ENCODE assay signal across 27 cellular contexts in the genomic region with DNA sequence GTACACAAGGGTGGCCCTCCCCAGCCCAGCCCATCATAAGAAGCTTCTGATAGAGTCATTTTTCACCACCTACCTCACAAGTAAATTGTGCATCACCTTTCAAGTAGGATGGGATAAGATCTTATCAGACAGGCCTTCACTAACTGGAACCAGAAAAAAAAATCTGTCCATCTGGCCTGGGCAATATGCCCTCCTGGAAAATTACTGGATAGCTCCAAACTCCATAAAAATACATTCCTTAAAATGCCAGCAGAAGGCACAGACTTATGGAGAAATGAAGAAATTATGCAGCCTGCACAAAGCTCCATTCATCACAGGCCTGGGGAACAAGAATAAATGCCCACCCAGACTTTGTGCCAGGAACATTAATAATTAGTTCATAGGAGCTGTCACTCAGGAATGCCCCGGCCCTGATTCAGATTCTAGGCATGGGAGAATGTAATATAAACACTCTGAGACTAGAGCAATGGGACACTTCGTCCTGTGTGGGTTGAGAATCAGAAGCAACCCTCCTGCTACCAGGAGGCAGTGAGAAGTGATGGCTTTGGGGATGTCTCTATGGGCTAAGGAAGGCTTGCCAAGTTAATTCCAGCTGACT.
A peak's percentile ranks its signal among the peaks of the same experiment; 100 is the strongest.
DNase-seq lines count a peak whose midpoint lies in the region; ATAC-seq and TF ChIP-seq lines count a peak whose summit lies in the region.
"Had no signal": no experiment of that assay in that cellular context is flagged by ENCODE, and none has a peak within 500 bp of the region (broad histone marks: within the 10 kb centered on the region; RNA-seq: fewer than 3 reads in every experiment).

No MANE protein-coding gene starts in this region.

- H3K4me3 ChIP-seq in gastroesophageal sphincter (no peak overlapping the region), tibial nerve (no peak overlapping the region), aorta (ENCODE audit: low read length in 2 of 2) (no peak overlapping the region)
- H3K4me3 ChIP-seq: BLaER1, colonic mucosa, left lung, ovary, SK-N-MC, testis had no signal

- peak; percentile 11 for DNase-seq in GM03348 (ENCODE audit: low spot score)
- no peak for DNase-seq in tibial nerve (ENCODE audit: low spot score in 2 of 2)
- no peak for DNase-seq in stimulated activated CD4-positive, alpha-beta T cell treated with anti-CD3 and anti-CD28 coated beads, Interleukin-4, amount 100 ng/mL, for 4 hours
- DNase-seq in stimulated activated CD4-positive, alpha-beta T cell treated with anti-CD3 and anti-CD28 coated beads, Interleukin-2, amount 100 ng/mL, for 24 hours = no peak
- no peak for DNase-seq in aorta
- DNase-seq: ACHN; activated CD4-positive, alpha-beta T cell treated with anti-CD3 and anti-CD28 coated beads, Interleukin-2, amount 50 U/mL, for 48 hours; activated naive CD4-positive, alpha-beta T cell treated with anti-CD3 and anti-CD28 coated beads, Interleukin-2, amount 10 ng/mL, durations not matched to agents 7 days and 5 days; amniotic stem cell; colonic mucosa; DMS79 treated with DMSO at 0.1 percent for 48 hours; effector CD8-positive, alpha-beta T cell; immature natural killer cell; left lung; mesendoderm; NCI-H146; ovary; retina; small intestine; T-helper 17 cell; testis had no signal

- TF ChIP-seq EP300 in gastroesophageal sphincter (IDR thresholded peaks at IDR 0.05) (no peak), tibial nerve (IDR thresholded peaks at IDR 0.05) (peak; percentile 34 to 63)

- peaks cover 0 to 29% (median 0%) of the 10 kb centered on the region in 3 donors for H3K9me3 ChIP-seq in gastroesophageal sphincter
- H3K9me3 ChIP-seq in tibial nerve = peaks cover 0 to 14% (median 0%) of the 10 kb centered on the region in 4 donors
- peaks cover 3% of the 10 kb centered on the region for H3K9me3 ChIP-seq in aorta (ENCODE audit: control insufficient read depth, low read length)
- H3K9me3 ChIP-seq: colonic mucosa, ovary, testis had no signal

- H3K27ac ChIP-seq in gastroesophageal sphincter (peak overlapping the region in 3 of 4 donors; percentile 43 to 64 (median 56)), tibial nerve (peak overlapping the region; percentile 34 to 83 (median 58)), aorta (ENCODE audit: low read depth in 1 of 2, low read length in 2 of 2) (no peak overlapping the region)
- H3K27ac ChIP-seq: BLaER1, colonic mucosa, epithelial cell of prostate, left lung, ovary, SK-N-MC, testis had no signal

- H3K4me1 ChIP-seq in gastroesophageal sphincter (no peaks in the 10 kb centered on the region), tibial nerve (peaks cover 0 to 16% (median 0%) of the 10 kb centered on the region in 4 donors), aorta (ENCODE audit: control insufficient read depth in 1 of 2, insufficient read depth in 2 of 2, low read length in 2 of 2) (no peaks in the 10 kb centered on the region)
- H3K4me1 ChIP-seq: BLaER1, colonic mucosa, left lung, testis had no signal

- TF ChIP-seq POLR2A in gastroesophageal sphincter (IDR thresholded peaks at IDR 0.05) (no peak), tibial nerve (IDR thresholded peaks at IDR 0.05) (no peak)

- no peaks in the 10 kb centered on the region for H3K27me3 ChIP-seq in gastroesophageal sphincter
- no peaks in the 10 kb centered on the region for H3K27me3 ChIP-seq in tibial nerve
- no peaks in the 10 kb centered on the region for H3K27me3 ChIP-seq in aorta (ENCODE audit: control insufficient read depth in 1 of 2, insufficient read depth in 2 of 2, low read length in 1 of 2)
- H3K27me3 ChIP-seq: BLaER1, colonic mucosa, left lung, ovary, testis had no signal

- TF ChIP-seq CTCF in gastroesophageal sphincter (IDR thresholded peaks at IDR 0.05) = no peak
- TF ChIP-seq CTCF in tibial nerve (IDR thresholded peaks at IDR 0.05) = no peak

- H3K36me3 ChIP-seq in gastroesophageal sphincter (no peaks in the 10 kb centered on the region), tibial nerve (no peaks in the 10 kb centered on the region), aorta (ENCODE audit: control insufficient read depth in 1 of 2, insufficient read depth in 2 of 2, low read length in 1 of 2) (no peaks in the 10 kb centered on the region)
- H3K36me3 ChIP-seq: BLaER1, colonic mucosa, left lung, ovary had no signal

- intact Hi-C loops in aorta (cut with DNase I) = no loop called here

- ATAC-seq in SK-N-SH treated with all-trans-retinoic acid at 6 μM for 48 hours (peak; percentile 68), gastroesophageal sphincter (no peak), aorta (ENCODE audit: low FRiP score) (no peak)
- ATAC-seq: HCT116, T-helper 17 cell had no signal

- 9 to 43% methylated on average over 1 of the region's 2 CpGs for WGBS in gastroesophageal sphincter (ENCODE audit: low coverage in 1 of 2), 2 donors
- WGBS in tibial nerve, 2 donors = 33 to 39% methylated on average over 2 of the region's 2 CpGs
- WGBS in aorta, 2 donors = 5 to 6% methylated on average over 2 of the region's 2 CpGs

TF ChIP-seq in SK-N-SH treated with all-trans-retinoic acid at 6 μM for 48 hours, 23 proteins besides CTCF, POLR2A, EP300 and RAD21:
- TF ChIP-seq BACH2 (CRISPR knock-in tag; IDR thresholded peaks at IDR 0.05; ENCODE audit: borderline replicate concordance) = no peak
- TF ChIP-seq ZNF565 (CRISPR knock-in tag; conservative IDR thresholded peaks at IDR 0.05; ENCODE audit: low read depth) = no peak
- no peak for TF ChIP-seq CSDC2 (CRISPR knock-in tag; IDR thresholded peaks at IDR 0.05)
- TF ChIP-seq ZC3H10 (CRISPR knock-in tag; IDR thresholded peaks at IDR 0.05) = no peak
- no peak for TF ChIP-seq TOX (CRISPR knock-in tag; IDR thresholded peaks at IDR 0.05; ENCODE audit: borderline replicate concordance)
- TF ChIP-seq OSR1 (CRISPR knock-in tag; IDR thresholded peaks at IDR 0.05) = no peak

Comparison
In these comparisons a context has a peak if more than half of its experiments do, and no peak if none do; other contexts are left out.
1. H3K27ac ChIP-seq: peak in gastroesophageal sphincter (3 of 4) and tibial nerve (4 of 4); none in aorta (0 of 2).